Comparison of ENCODE assay signal across 26 cellular contexts in the genomic region with DNA sequence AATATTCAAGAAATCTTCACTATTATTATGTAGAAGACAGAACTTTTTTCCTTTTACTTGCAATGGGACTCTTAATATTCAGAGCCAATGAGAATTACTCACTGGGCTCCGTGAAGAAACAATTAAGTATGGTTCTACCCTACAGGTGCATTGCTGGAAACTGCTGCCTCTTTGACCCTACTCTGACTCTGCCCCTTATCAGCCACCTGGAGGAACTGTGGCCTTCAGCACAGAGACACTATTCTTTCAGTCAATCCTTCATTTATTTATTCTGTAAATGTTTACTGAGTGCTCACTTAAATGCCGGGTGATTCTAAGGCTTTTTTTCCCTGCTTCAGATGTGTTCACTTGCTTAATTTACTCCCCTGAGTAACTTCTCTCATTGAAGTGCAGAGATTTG.
"Had no signal": no experiment of that assay in that cellular context is flagged by ENCODE, and none has a peak within 500 bp of the region (broad histone marks: within the 10 kb centered on the region; RNA-seq: fewer than 3 reads in every experiment).

No MANE protein-coding gene starts in this region.

- H3K4me3 ChIP-seq: esophagus muscularis mucosa, heart left ventricle, lower lobe of right lung, right lobe of liver, skin epidermis, transverse colon had no signal

- H3K27me3 Mint-ChIP-seq: activated CD8-positive, alpha-beta memory T cell treated with anti-CD3 and anti-CD28 coated beads, Interleukin-2, amount 10 ng/mL, durations not matched to agents 7 days and 5 days; activated naive CD4-positive, alpha-beta T cell treated with anti-CD3 and anti-CD28 coated beads, Interleukin-2, amount 50 U/mL, for 24 hours; dendritic cell treated with granulocyte-macrophage colony-stimulating factor and Interleukin-4, amounts not matched to agents 40 ng/mL and 50 ng/mL, for 4 days had no signal

- DNase-seq: activated CD4-positive, alpha-beta T cell treated with anti-CD3 and anti-CD28 coated beads for 36 hours; activated CD4-positive, CD25-positive, alpha-beta regulatory T cell; activated CD8-positive, alpha-beta memory T cell treated with anti-CD3 and anti-CD28 coated beads, Interleukin-2, amount 10 ng/mL, durations not matched to agents 7 days and 5 days; activated CD8-positive, alpha-beta T cell treated with anti-CD3 and anti-CD28 coated beads, Interleukin-2, amount 10 ng/mL, durations not matched to agents 7 days and 5 days; activated naive CD8-positive, alpha-beta T cell treated with anti-CD3 and anti-CD28 coated beads, Interleukin-2, amount 50 U/mL, for 24 hours; activated T-cell treated with anti-CD3 and anti-CD28 coated beads, Interleukin-2, amount 50 U/mL, for 48 hours; amygdala; caudate nucleus; foreskin keratinocyte; heart left ventricle; lower lobe of right lung; mesenchymal stem cell; right lobe of liver; stimulated activated CD4-positive, alpha-beta T cell treated with anti-CD3 and anti-CD28 coated beads, Interleukin-1b, Interleukin-23, amount 100 ng/mL, for 48 hours; stimulated activated CD4-positive, alpha-beta T cell treated with anti-CD3 and anti-CD28 coated beads, Interleukin-4, amount 100 ng/mL, for 4 hours; stimulated activated CD8-positive, alpha-beta memory T cell treated with anti-CD3 and anti-CD28 coated beads, Interleukin-4, amount 100 ng/mL, for 48 hours; stimulated activated naive B cell treated with anti-CD40 and anti-IgM and Interleukin-4, amounts not matched to agents 10 μg/mL and 1 μg/mL and 100 μg/mL, for 72 hours; transverse colon had no signal

- H3K27ac Mint-ChIP-seq: activated CD4-positive, alpha-beta T cell treated with anti-CD3 and anti-CD28 coated beads for 36 hours; activated CD8-positive, alpha-beta memory T cell treated with anti-CD3 and anti-CD28 coated beads, Interleukin-2, amount 10 ng/mL, durations not matched to agents 7 days and 5 days; activated CD8-positive, alpha-beta T cell treated with anti-CD3 and anti-CD28 coated beads, Interleukin-2, amount 10 ng/mL, durations not matched to agents 7 days and 5 days; activated naive CD4-positive, alpha-beta T cell treated with anti-CD3 and anti-CD28 coated beads, Interleukin-2, amount 50 U/mL, for 24 hours; activated naive CD8-positive, alpha-beta T cell treated with anti-CD3 and anti-CD28 coated beads, Interleukin-2, amount 50 U/mL, for 24 hours; activated T-helper 2 cell treated with anti-CD3 and anti-CD28 coated beads, Interferon-gamma antibody, Interleukin-2, Interleukin-4, amounts not matched to agents 10 μg/mL and 5 μg/mL and 100 μg/mL, durations not matched to agents 14 hours and 24 hours and 36 hours; dendritic cell treated with granulocyte-macrophage colony-stimulating factor and Interleukin-4, amounts not matched to agents 40 ng/mL and 50 ng/mL, for 4 days; natural killer cell treated with Interleukin-12 subunit alpha and Interleukin-12 subunit beta and Interleukin-15 and Interleukin-18, amount 100 ng/mL, for 72 hours; stimulated activated naive B cell treated with anti-CD40 and anti-IgM and Interleukin-4, amounts not matched to agents 10 μg/mL and 1 μg/mL and 100 μg/mL, for 72 hours; T-helper 2 cell treated with Interferon-gamma antibody and Interleukin-4, amounts not matched to agents 5 μg/mL and 100 μg/mL, for 36 hours had no signal

- ATAC-seq: activated CD4-positive, alpha-beta T cell treated with anti-CD3 and anti-CD28 coated beads for 36 hours; activated CD8-positive, alpha-beta memory T cell treated with anti-CD3 and anti-CD28 coated beads, Interleukin-2, amount 10 ng/mL, durations not matched to agents 7 days and 5 days; activated CD8-positive, alpha-beta T cell treated with anti-CD3 and anti-CD28 coated beads, Interleukin-2, amount 10 ng/mL, durations not matched to agents 7 days and 5 days; activated naive CD8-positive, alpha-beta T cell treated with anti-CD3 and anti-CD28 coated beads, Interleukin-2, amount 50 U/mL, for 24 hours; foreskin keratinocyte; heart left ventricle; left lobe of liver; lower lobe of right lung; natural killer cell treated with Interleukin-12 subunit alpha and Interleukin-12 subunit beta and Interleukin-15 and Interleukin-18, amount 100 ng/mL, for 72 hours; right lobe of liver; stimulated activated naive B cell treated with anti-CD40 and anti-IgM and Interleukin-4, amounts not matched to agents 10 μg/mL and 1 μg/mL and 100 μg/mL, for 72 hours had no signal

- H3K4me3 Mint-ChIP-seq: activated CD4-positive, alpha-beta T cell treated with anti-CD3 and anti-CD28 coated beads for 36 hours; activated CD8-positive, alpha-beta memory T cell treated with anti-CD3 and anti-CD28 coated beads, Interleukin-2, amount 10 ng/mL, durations not matched to agents 7 days and 5 days; activated CD8-positive, alpha-beta T cell treated with anti-CD3 and anti-CD28 coated beads, Interleukin-2, amount 10 ng/mL, durations not matched to agents 7 days and 5 days; activated naive CD4-positive, alpha-beta T cell treated with anti-CD3 and anti-CD28 coated beads, Interleukin-2, amount 50 U/mL, for 24 hours; activated naive CD8-positive, alpha-beta T cell treated with anti-CD3 and anti-CD28 coated beads, Interleukin-2, amount 50 U/mL, for 24 hours; dendritic cell treated with granulocyte-macrophage colony-stimulating factor and Interleukin-4, amounts not matched to agents 40 ng/mL and 50 ng/mL, for 4 days; natural killer cell treated with Interleukin-12 subunit alpha and Interleukin-12 subunit beta and Interleukin-15 and Interleukin-18, amount 100 ng/mL, for 72 hours; stimulated activated naive B cell treated with anti-CD40 and anti-IgM and Interleukin-4, amounts not matched to agents 10 μg/mL and 1 μg/mL and 100 μg/mL, for 72 hours; T-helper 2 cell treated with Interferon-gamma antibody and Interleukin-4, amounts not matched to agents 5 μg/mL and 100 μg/mL, for 36 hours had no signal

- H3K36me3 Mint-ChIP-seq: activated CD8-positive, alpha-beta memory T cell treated with anti-CD3 and anti-CD28 coated beads, Interleukin-2, amount 10 ng/mL, durations not matched to agents 7 days and 5 days; activated naive CD4-positive, alpha-beta T cell treated with anti-CD3 and anti-CD28 coated beads, Interleukin-2, amount 50 U/mL, for 24 hours; natural killer cell treated with Interleukin-12 subunit alpha and Interleukin-12 subunit beta and Interleukin-15 and Interleukin-18, amount 100 ng/mL, for 72 hours; stimulated activated naive B cell treated with anti-CD40 and anti-IgM and Interleukin-4, amounts not matched to agents 10 μg/mL and 1 μg/mL and 100 μg/mL, for 72 hours had no signal

- H3K27ac ChIP-seq: esophagus muscularis mucosa, foreskin keratinocyte, heart left ventricle, lower lobe of right lung, right lobe of liver, skin epidermis, transverse colon had no signal

- H3K36me3 ChIP-seq: esophagus muscularis mucosa, heart left ventricle, lower lobe of right lung, right lobe of liver, transverse colon had no signal

- H3K9me3 Mint-ChIP-seq: activated naive CD4-positive, alpha-beta T cell treated with anti-CD3 and anti-CD28 coated beads, Interleukin-2, amount 50 U/mL, for 24 hours; activated naive CD8-positive, alpha-beta T cell treated with anti-CD3 and anti-CD28 coated beads, Interleukin-2, amount 50 U/mL, for 24 hours; activated T-helper 2 cell treated with anti-CD3 and anti-CD28 coated beads, Interferon-gamma antibody, Interleukin-2, Interleukin-4, amounts not matched to agents 10 μg/mL and 5 μg/mL and 100 μg/mL, durations not matched to agents 14 hours and 24 hours and 36 hours; dendritic cell treated with granulocyte-macrophage colony-stimulating factor and Interleukin-4, amounts not matched to agents 40 ng/mL and 50 ng/mL, for 4 days; T-helper 2 cell treated with Interferon-gamma antibody and Interleukin-4, amounts not matched to agents 5 μg/mL and 100 μg/mL, for 36 hours had no signal

- H3K9me3 ChIP-seq: esophagus muscularis mucosa, heart left ventricle, lower lobe of right lung, right lobe of liver, transverse colon had no signal

- H3K4me1 ChIP-seq: esophagus muscularis mucosa, foreskin keratinocyte, heart left ventricle, lower lobe of right lung, right lobe of liver had no signal

- H3K27me3 ChIP-seq: right lobe of liver, transverse colon had no signal

- H3K4me1 Mint-ChIP-seq: activated CD4-positive, alpha-beta T cell treated with anti-CD3 and anti-CD28 coated beads for 36 hours; activated CD8-positive, alpha-beta memory T cell treated with anti-CD3 and anti-CD28 coated beads, Interleukin-2, amount 10 ng/mL, durations not matched to agents 7 days and 5 days; activated naive CD4-positive, alpha-beta T cell treated with anti-CD3 and anti-CD28 coated beads, Interleukin-2, amount 50 U/mL, for 24 hours; activated naive CD8-positive, alpha-beta T cell treated with anti-CD3 and anti-CD28 coated beads, Interleukin-2, amount 50 U/mL, for 24 hours; stimulated activated naive B cell treated with anti-CD40 and anti-IgM and Interleukin-4, amounts not matched to agents 10 μg/mL and 1 μg/mL and 100 μg/mL, for 72 hours had no signal
